In genomic region chr3:197050511-197050910, GRCh38 we compare ENCODE assay signal across 21 cellular contexts. TPM values are rescaled to one million over a fixed set of nuclear protein-coding genes. Genes with fewer than 3 reads are reported as not detected.
DNase-seq lines count a peak whose midpoint lies in the region; ATAC-seq and TF ChIP-seq lines count a peak whose summit lies in the region.
"Had no signal": no experiment of that assay in that cellular context is flagged by ENCODE, and none has a peak within 500 bp of the region (broad histone marks: within the 10 kb centered on the region; RNA-seq: fewer than 3 reads in every experiment).

No MANE protein-coding gene starts in this region.

- no peaks in the 10 kb centered on the region for H3K4me1 ChIP-seq in gastrocnemius medialis
- H3K4me1 ChIP-seq: heart right ventricle, SJCRH30 had no signal

- ATAC-seq in stimulated activated naive CD8-positive, alpha-beta T cell treated with anti-CD3 and anti-CD28 coated beads, Interleukin-15, Interleukin-2, amounts not matched to agents 100 U/mL and 50 U/mL, for 24 hours = peak; percentile 52
- ATAC-seq in stimulated activated naive CD8-positive, alpha-beta T cell treated with anti-CD3 and anti-CD28 coated beads, Interleukin-15, amount 100 ng/mL, for 72 hours = no peak
- ATAC-seq in GM21576 (IDR thresholded peaks at IDR 0.05; ENCODE audit: unreplicated experiment) = peak; percentile 42
- ATAC-seq in HG03378 (IDR thresholded peaks at IDR 0.05; ENCODE audit: unreplicated experiment) = peak; percentile 55
- no peak for ATAC-seq in gastrocnemius medialis
- no peak for ATAC-seq in HG03039 (IDR thresholded peaks at IDR 0.05; ENCODE audit: unreplicated experiment)
- ATAC-seq: heart right ventricle, PC-3 had no signal

- TF ChIP-seq POLR2A in gastrocnemius medialis (IDR thresholded peaks at IDR 0.05) = no peak

- no peak overlapping the region for H3K27ac Mint-ChIP-seq in stimulated activated naive CD8-positive, alpha-beta T cell treated with anti-CD3 and anti-CD28 coated beads, Interleukin-15, amount 100 ng/mL, for 72 hours
- H3K27ac Mint-ChIP-seq: activated naive CD8-positive, alpha-beta T cell treated with anti-CD3 and anti-CD28 coated beads, Interleukin-2, amount 10 ng/mL, durations not matched to agents 7 days and 5 days had no signal

- no peak overlapping the region for H3K4me3 ChIP-seq in gastrocnemius medialis
- H3K4me3 ChIP-seq: heart right ventricle, SJCRH30 had no signal

- TF ChIP-seq CTCF in gastrocnemius medialis (IDR thresholded peaks at IDR 0.05 in 4 of 5, conservative IDR thresholded peaks at IDR 0.05 in 1 of 5) = no peak

- H3K9me3 Mint-ChIP-seq in stimulated activated naive CD8-positive, alpha-beta T cell treated with anti-CD3 and anti-CD28 coated beads, Interleukin-15, amount 100 ng/mL, for 72 hours = no peaks in the 10 kb centered on the region
- H3K9me3 Mint-ChIP-seq: activated naive CD8-positive, alpha-beta T cell treated with anti-CD3 and anti-CD28 coated beads, Interleukin-2, amount 10 ng/mL, durations not matched to agents 7 days and 5 days; IgD-negative memory B cell; neural crest cell had no signal

- H3K4me1 Mint-ChIP-seq in stimulated activated naive CD8-positive, alpha-beta T cell treated with anti-CD3 and anti-CD28 coated beads, Interleukin-15, amount 100 ng/mL, for 72 hours = peaks cover 12% of the 10 kb centered on the region
- H3K4me1 Mint-ChIP-seq: activated naive CD8-positive, alpha-beta T cell treated with anti-CD3 and anti-CD28 coated beads, Interleukin-2, amount 10 ng/mL, durations not matched to agents 7 days and 5 days had no signal

- peaks cover 0 to 48% of the 10 kb centered on the region in 2 donors for H3K36me3 ChIP-seq in gastrocnemius medialis

- no peaks in the 10 kb centered on the region for H3K27me3 ChIP-seq in gastrocnemius medialis
- H3K27me3 ChIP-seq: heart right ventricle, SJCRH30 had no signal

- no peak overlapping the region for H3K4me3 Mint-ChIP-seq in stimulated activated naive CD8-positive, alpha-beta T cell treated with anti-CD3 and anti-CD28 coated beads, Interleukin-15, amount 100 ng/mL, for 72 hours
- H3K4me3 Mint-ChIP-seq: activated naive CD8-positive, alpha-beta T cell treated with anti-CD3 and anti-CD28 coated beads, Interleukin-2, amount 10 ng/mL, durations not matched to agents 7 days and 5 days; IgD-negative memory B cell; neural crest cell had no signal

- H3K27me3 Mint-ChIP-seq in stimulated activated naive CD8-positive, alpha-beta T cell treated with anti-CD3 and anti-CD28 coated beads, Interleukin-15, amount 100 ng/mL, for 72 hours = no peaks in the 10 kb centered on the region
- H3K27me3 Mint-ChIP-seq: activated naive CD8-positive, alpha-beta T cell treated with anti-CD3 and anti-CD28 coated beads, Interleukin-2, amount 10 ng/mL, durations not matched to agents 7 days and 5 days; IgD-negative memory B cell had no signal

- in situ Hi-C loops in gastrocnemius medialis (cut with MboI; ENCODE audit: low sequenced_read_pairs in 4 of 4) = no loop called here

- H3K9me3 ChIP-seq in gastrocnemius medialis = no peaks in the 10 kb centered on the region
- H3K9me3 ChIP-seq: SJCRH30 had no signal

- DNase-seq in stimulated activated naive CD8-positive, alpha-beta T cell treated with anti-CD3 and anti-CD28 coated beads, Interleukin-15, Interleukin-2, amounts not matched to agents 100 U/mL and 50 U/mL, for 24 hours = no peak
- DNase-seq in stimulated activated naive CD8-positive, alpha-beta T cell treated with anti-CD3 and anti-CD28 coated beads, Interleukin-15, amount 100 ng/mL, for 72 hours = no peak
- DNase-seq in GM19240 (ENCODE audit: insufficient read length, low spot score) = no peak
- no peak for DNase-seq in gastrocnemius medialis
- no peak for DNase-seq in substantia nigra (lab: John Stamatoyannopoulos, UW)
- DNase-seq: activated CD8-positive, alpha-beta memory T cell treated with anti-CD3 and anti-CD28 coated beads, Interleukin-2, amount 50 U/mL, for 48 hours; activated naive CD8-positive, alpha-beta T cell treated with anti-CD3 and anti-CD28 coated beads, Interleukin-2, amount 10 ng/mL, durations not matched to agents 7 days and 5 days; DND-41; effector CD4-positive, alpha-beta T cell; heart right ventricle; islet precursor cell; MV-4-11; NCI-H2081; NCI-H526; PC-3; SJCRH30 had no signal

- intact Hi-C loops in gastrocnemius medialis (cut with DNase I; ENCODE audit: low total_unique reads) = no loop called here

- H3K27ac ChIP-seq in gastrocnemius medialis = no peak overlapping the region
- H3K27ac ChIP-seq in substantia nigra (ENCODE audit: low read depth, low read length, poor library complexity, severe bottlenecking) = no peak overlapping the region
- H3K27ac ChIP-seq: heart right ventricle, SJCRH30 had no signal

RNA-seq across cellular contexts. Expression of gene MELTF, which starts 20.9 kb away (rescaled TPM):
- total RNA-seq in gastrocnemius medialis = under 1 TPM in 3 of 4 donors, not detected in 1; 0.36 to 0.64 (median 0.42) TPM

Comparison
In these comparisons a context has a peak if more than half of its experiments do, and no peak if none do; other contexts are left out.
1. ATAC-seq: peak in stimulated activated naive CD8-positive, alpha-beta T cell treated with anti-CD3 and anti-CD28 coated beads, Interleukin-15, Interleukin-2, amounts not matched to agents 100 U/mL and 50 U/mL, for 24 hours (single experiment), GM21576 (single experiment) and HG03378 (single experiment); none in stimulated activated naive CD8-positive, alpha-beta T cell treated with anti-CD3 and anti-CD28 coated beads, Interleukin-15, amount 100 ng/mL, for 72 hours (single experiment), gastrocnemius medialis (0 of 2) and HG03039 (single experiment).